ENCODE assay signal across 16 cellular contexts in the genomic region with DNA sequence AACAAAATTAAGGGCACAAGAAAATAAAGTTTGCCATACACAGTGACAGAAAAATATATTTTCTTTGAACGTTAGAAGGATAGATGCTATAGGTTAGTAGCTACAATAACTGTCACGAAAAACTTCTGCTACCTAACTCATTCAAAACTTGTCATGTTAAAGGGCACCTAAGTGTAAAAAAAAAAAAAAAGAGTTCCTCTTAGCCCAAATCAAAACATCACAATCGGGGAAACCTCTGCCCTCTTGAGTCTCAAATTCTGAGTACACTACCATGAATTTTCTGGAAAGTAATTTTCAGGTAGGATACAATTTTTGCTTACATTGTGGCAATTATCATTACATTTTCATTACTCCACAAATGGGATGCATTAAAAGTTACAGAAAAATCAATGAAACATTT.
"Had no signal": no experiment of that assay in that cellular context is flagged by ENCODE, and none has a peak within 500 bp of the region (broad histone marks: within the 10 kb centered on the region; RNA-seq: fewer than 3 reads in every experiment).

No MANE protein-coding gene starts in this region.

- H3K4me3 Mint-ChIP-seq: activated naive CD4-positive, alpha-beta T cell treated with anti-CD3 and anti-CD28 coated beads for 36 hours; activated naive CD8-positive, alpha-beta T cell treated with anti-CD3 and anti-CD28 coated beads, Interleukin-2, amount 50 U/mL, for 24 hours; dendritic cell treated with granulocyte-macrophage colony-stimulating factor and Interleukin-4, amounts not matched to agents 40 ng/mL and 50 ng/mL, for 4 days; immature natural killer cell; natural killer cell treated with Interleukin-12 subunit alpha and Interleukin-12 subunit beta and Interleukin-15 and Interleukin-18, amount 100 ng/mL, for 72 hours had no signal

- ATAC-seq: activated CD4-positive, CD25-positive, alpha-beta regulatory T cell treated with anti-CD3 and anti-CD28 coated beads, Interleukin-2, amount 50 U/mL, for 24 hours; activated naive CD8-positive, alpha-beta T cell treated with anti-CD3 and anti-CD28 coated beads, Interleukin-2, amount 50 U/mL, for 24 hours; foreskin keratinocyte; natural killer cell treated with Interleukin-12 subunit alpha and Interleukin-12 subunit beta and Interleukin-15 and Interleukin-18, amount 100 ng/mL, for 72 hours had no signal

- H3K27ac Mint-ChIP-seq: activated naive CD4-positive, alpha-beta T cell treated with anti-CD3 and anti-CD28 coated beads for 36 hours; activated naive CD8-positive, alpha-beta T cell treated with anti-CD3 and anti-CD28 coated beads, Interleukin-2, amount 50 U/mL, for 24 hours; dendritic cell treated with granulocyte-macrophage colony-stimulating factor and Interleukin-4, amounts not matched to agents 40 ng/mL and 50 ng/mL, for 4 days; natural killer cell treated with Interleukin-12 subunit alpha and Interleukin-12 subunit beta and Interleukin-15 and Interleukin-18, amount 100 ng/mL, for 72 hours had no signal

- FAIRE-seq: urothelium cell line had no signal

- H3K27ac ChIP-seq: foreskin keratinocyte, testis had no signal

- H3K9me3 ChIP-seq: breast epithelium, sigmoid colon, stomach, testis had no signal

- H3K27me3 Mint-ChIP-seq: activated naive CD8-positive, alpha-beta T cell treated with anti-CD3 and anti-CD28 coated beads, Interleukin-2, amount 50 U/mL, for 24 hours; dendritic cell treated with granulocyte-macrophage colony-stimulating factor and Interleukin-4, amounts not matched to agents 40 ng/mL and 50 ng/mL, for 4 days; natural killer cell treated with Interleukin-12 subunit alpha and Interleukin-12 subunit beta and Interleukin-15 and Interleukin-18, amount 100 ng/mL, for 72 hours had no signal

- DNase-seq: activated naive CD4-positive, alpha-beta T cell treated with anti-CD3 and anti-CD28 coated beads for 36 hours; activated naive CD8-positive, alpha-beta T cell treated with anti-CD3 and anti-CD28 coated beads, Interleukin-2, amount 50 U/mL, for 24 hours; aorta; cerebellar nuclear complex; effector memory CD4-positive, alpha-beta T cell; foreskin keratinocyte; immature natural killer cell; sigmoid colon; stimulated activated CD4-positive, alpha-beta T cell treated with anti-CD3 and anti-CD28 coated beads, Interleukin-1b, Interleukin-23, amount 100 ng/mL, for 48 hours; stomach; testis had no signal

- H3K9me3 Mint-ChIP-seq: activated naive CD4-positive, alpha-beta T cell treated with anti-CD3 and anti-CD28 coated beads for 36 hours; activated naive CD8-positive, alpha-beta T cell treated with anti-CD3 and anti-CD28 coated beads, Interleukin-2, amount 50 U/mL, for 24 hours; dendritic cell treated with granulocyte-macrophage colony-stimulating factor and Interleukin-4, amounts not matched to agents 40 ng/mL and 50 ng/mL, for 4 days; immature natural killer cell; natural killer cell treated with Interleukin-12 subunit alpha and Interleukin-12 subunit beta and Interleukin-15 and Interleukin-18, amount 100 ng/mL, for 72 hours had no signal

- H3K36me3 ChIP-seq: breast epithelium, sigmoid colon had no signal

- H3K27me3 ChIP-seq: breast epithelium, foreskin keratinocyte, sigmoid colon, stomach, testis had no signal

- H3K4me3 ChIP-seq: breast epithelium, sigmoid colon, stomach, testis had no signal
